In genomic region chr19:45170146-45171106, GRCh38 we compare ENCODE assay signal across 17 cellular contexts. TPM values are rescaled to one million over a fixed set of nuclear protein-coding genes. Genes with fewer than 3 reads are reported as not detected.
DNase-seq lines count a peak whose midpoint lies in the region; ATAC-seq, FAIRE-seq and TF ChIP-seq lines count a peak whose summit lies in the region.
"Had no signal": no experiment of that assay in that cellular context is flagged by ENCODE, and none has a peak within 500 bp of the region (broad histone marks: within the 10 kb centered on the region; RNA-seq: fewer than 3 reads in every experiment).

No MANE protein-coding gene starts in this region.

- no peak overlapping the region for H2AK5ac ChIP-seq in mesenchymal stem cell (ENCODE audit: low read length, severe bottlenecking)

- peak overlapping the region; percentile 41 for H3K9ac ChIP-seq in endothelial cell of umbilical vein (replicated peaks; ENCODE audit: extremely low read depth, insufficient read depth, low read length)
- H3K9ac ChIP-seq in mesenchymal stem cell (ENCODE audit: low read length), result no peak overlapping the region
- H3K9ac ChIP-seq: GM23248 had no signal

- no peak for ATAC-seq in T-helper 17 cell
- ATAC-seq in stimulated activated effector memory CD8-positive, alpha-beta T cell treated with anti-CD3 and anti-CD28 coated beads, Interleukin-12 subunit alpha, Interleukin-12 subunit beta, amount 100 ng/mL, for 72 hours, result no peak
- no peak for ATAC-seq in GM18861 (IDR thresholded peaks at IDR 0.05; ENCODE audit: unreplicated experiment)

- no peak overlapping the region for H2AFZ ChIP-seq in endothelial cell of umbilical vein (ENCODE audit: low read depth, low read length)
- no peak overlapping the region for H2AFZ ChIP-seq in mesenchymal stem cell (ENCODE audit: low read depth, low read length)
- H2AFZ ChIP-seq: GM23248 had no signal

- H3K4me2 ChIP-seq in endothelial cell of umbilical vein (ENCODE audit: insufficient read depth, low read length) (no peak overlapping the region), mesenchymal stem cell (ENCODE audit: low read length, poor library complexity, severe bottlenecking) (no peak overlapping the region)

- POLR2A ChIA-PET in endothelial cell of umbilical vein (lab: Charles Lee), result no interaction called here

- H3K23ac ChIP-seq in mesenchymal stem cell (ENCODE audit: low read length in 2 of 2), result peak overlapping the region in 1 of 2 experiments; percentile 14

- no peak for TF ChIP-seq CTCF in endothelial cell of umbilical vein (IDR thresholded peaks at IDR 0.05; ENCODE audit: extremely low read depth in 1 of 2, insufficient read depth in 1 of 2, low read depth in 1 of 2, low read length in 2 of 2)

- intact Hi-C loops in endothelial cell of umbilical vein (cut with micrococcal nuclease), result loop anchor here (1.0 kb wide), 1 partner anchor 8 kb away; no protein-coding TSS in a partner anchor

- 82% methylated on average over 20 of the region's 21 CpGs for WGBS in mesenchymal stem cell

- H4K91ac ChIP-seq in mesenchymal stem cell (ENCODE audit: low read length), result no peak overlapping the region

- H3K4me1 Mint-ChIP-seq in activated naive CD4-positive, alpha-beta T cell treated with anti-CD3 and anti-CD28 coated beads, Interleukin-2, amount 10 ng/mL, durations not matched to agents 7 days and 5 days, result peaks cover 72% of the 10 kb centered on the region
- peaks cover 21% of the 10 kb centered on the region for H3K4me1 Mint-ChIP-seq in T-helper 17 cell
- peaks cover 45% of the 10 kb centered on the region for H3K4me1 Mint-ChIP-seq in stimulated activated effector memory CD8-positive, alpha-beta T cell treated with anti-CD3 and anti-CD28 coated beads, Interleukin-12 subunit alpha, Interleukin-12 subunit beta, amount 100 ng/mL, for 72 hours

- TSS peak; percentile 25 for BruUV-seq in endothelial cell of umbilical vein (replicated peaks; lab: Mats Ljungman, UMichigan)

- H2BK5ac ChIP-seq in mesenchymal stem cell (ENCODE audit: low read depth, low read length, poor library complexity, severe bottlenecking), result no peak overlapping the region

- H3K79me2 ChIP-seq in endothelial cell of umbilical vein (ENCODE audit: control insufficient read depth, insufficient read depth, low read length), result no peaks in the 10 kb centered on the region

- no peak for FAIRE-seq in endothelial cell of umbilical vein (lab: Jason Lieb, UNC)
- FAIRE-seq: D721Med, GM19239 had no signal

- H3K27ac Mint-ChIP-seq in activated naive CD4-positive, alpha-beta T cell treated with anti-CD3 and anti-CD28 coated beads, Interleukin-2, amount 10 ng/mL, durations not matched to agents 7 days and 5 days, result peak overlapping the region; percentile 97
- H3K27ac Mint-ChIP-seq in T-helper 17 cell, result peak overlapping the region; percentile 99
- peak overlapping the region; percentile 96 for H3K27ac Mint-ChIP-seq in stimulated activated effector memory CD8-positive, alpha-beta T cell treated with anti-CD3 and anti-CD28 coated beads, Interleukin-12 subunit alpha, Interleukin-12 subunit beta, amount 100 ng/mL, for 72 hours

- H3K4me3 Mint-ChIP-seq in activated naive CD4-positive, alpha-beta T cell treated with anti-CD3 and anti-CD28 coated beads, Interleukin-2, amount 10 ng/mL, durations not matched to agents 7 days and 5 days, result peak overlapping the region; percentile 70
- peak overlapping the region; percentile 91 for H3K4me3 Mint-ChIP-seq in T-helper 17 cell
- H3K4me3 Mint-ChIP-seq in stimulated activated effector memory CD8-positive, alpha-beta T cell treated with anti-CD3 and anti-CD28 coated beads, Interleukin-12 subunit alpha, Interleukin-12 subunit beta, amount 100 ng/mL, for 72 hours, result peak overlapping the region; percentile 65
- H3K4me3 Mint-ChIP-seq: neural crest cell had no signal

- no peak overlapping the region for H2BK120ac ChIP-seq in mesenchymal stem cell (ENCODE audit: low read depth, low read length)

- H2BK12ac ChIP-seq in mesenchymal stem cell (ENCODE audit: low read length in 2 of 2), result no peak overlapping the region

- H3K79me1 ChIP-seq in mesenchymal stem cell (replicated peaks; ENCODE audit: low read length, poor library complexity, severe bottlenecking), result peaks cover 11% of the 10 kb centered on the region

- dilution Hi-C loops in endothelial cell of umbilical vein (cut with MboI; ENCODE audit: extremely low pct_ligation_motif_present, low sequenced_read_pairs), result no loop called here

- H3K9me1 ChIP-seq in endothelial cell of umbilical vein (replicated peaks; ENCODE audit: control insufficient read depth, extremely low read depth, insufficient read depth, low read length), result no peaks in the 10 kb centered on the region

- CTCF ChIA-PET in activated naive CD4-positive, alpha-beta T cell treated with anti-CD3 and anti-CD28 coated beads, Interleukin-2, amount 10 ng/mL, durations not matched to agents 7 days and 5 days (lab: Charles Lee), result interaction anchor here (1.1 to 2.0 kb wide), 2 partner anchors 8 to 16 kb away, joined by 6 read pairs; partner anchors contain the start of gene BLOC1S3
- CTCF ChIA-PET in endothelial cell of umbilical vein (lab: Charles Lee), result interaction anchor here (0.8 to 2.1 kb wide), 3 partner anchors 8 to 111 kb away, joined by 3 to 7 read pairs (median 6); no protein-coding TSS in a partner anchor

- no peak overlapping the region for H4K8ac ChIP-seq in mesenchymal stem cell (ENCODE audit: low read length)

- H3K27ac ChIP-seq in endothelial cell of umbilical vein (ENCODE audit: insufficient read depth, low read depth, low read length) (peak overlapping the region; percentile 84), mesenchymal stem cell (ENCODE audit: low read length, poor library complexity, severe bottlenecking) (no peak overlapping the region)
- H3K27ac ChIP-seq: GM23248, WERI-Rb-1 had no signal

- no peaks in the 10 kb centered on the region for H4K20me1 ChIP-seq in endothelial cell of umbilical vein (replicated peaks; ENCODE audit: control insufficient read depth, extremely low read depth, insufficient read depth, low read length)

- H3K18ac ChIP-seq in mesenchymal stem cell (ENCODE audit: low read depth in 1 of 2, low read length in 2 of 2), result no peak overlapping the region

- H3K9me3 ChIP-seq in T-helper 17 cell (ENCODE audit: control insufficient read depth, low read length, poor library complexity, severe bottlenecking) (no peaks in the 10 kb centered on the region), endothelial cell of umbilical vein (replicated peaks; ENCODE audit: control insufficient read depth, insufficient read depth, low read length) (no peaks in the 10 kb centered on the region), mesenchymal stem cell (ENCODE audit: control insufficient read depth, low read length) (no peaks in the 10 kb centered on the region)
- H3K9me3 ChIP-seq: stomach had no signal

- no peak for DNase-seq in activated naive CD4-positive, alpha-beta T cell treated with anti-CD3 and anti-CD28 coated beads, Interleukin-2, amount 10 ng/mL, durations not matched to agents 7 days and 5 days
- DNase-seq in activated naive CD4-positive, alpha-beta T cell (lab: John Stamatoyannopoulos, UW), result no peak
- DNase-seq in T-helper 17 cell (no peak), endothelial cell of umbilical vein (ENCODE audit: low read depth, low spot score) (no peak), mesenchymal stem cell (no peak), NCI-H1092 treated with DMSO at 0.1 percent for 48 hours (lab: John Stamatoyannopoulos, UW) (no peak)
- no peak for DNase-seq in stimulated activated effector memory CD8-positive, alpha-beta T cell treated with anti-CD3 and anti-CD28 coated beads, Interleukin-12 subunit alpha, Interleukin-12 subunit beta, amount 100 ng/mL, for 72 hours (ENCODE audit: low spot score in 2 of 2)
- DNase-seq: GM23248, NCI-H1105, NCI-H226, stomach, WERI-Rb-1 had no signal

- H3K14ac ChIP-seq in mesenchymal stem cell (ENCODE audit: low read length in 2 of 2), result no peak overlapping the region

- no peaks in the 10 kb centered on the region for H3K9me3 Mint-ChIP-seq in activated naive CD4-positive, alpha-beta T cell treated with anti-CD3 and anti-CD28 coated beads, Interleukin-2, amount 10 ng/mL, durations not matched to agents 7 days and 5 days
- H3K9me3 Mint-ChIP-seq in stimulated activated effector memory CD8-positive, alpha-beta T cell treated with anti-CD3 and anti-CD28 coated beads, Interleukin-12 subunit alpha, Interleukin-12 subunit beta, amount 100 ng/mL, for 72 hours, result no peaks in the 10 kb centered on the region
- H3K9me3 Mint-ChIP-seq: neural crest cell had no signal

- peaks cover 3% of the 10 kb centered on the region for H3K27me3 Mint-ChIP-seq in activated naive CD4-positive, alpha-beta T cell treated with anti-CD3 and anti-CD28 coated beads, Interleukin-2, amount 10 ng/mL, durations not matched to agents 7 days and 5 days
- H3K27me3 Mint-ChIP-seq in T-helper 17 cell, result no peaks in the 10 kb centered on the region

- TF ChIP-seq POLR2A in endothelial cell of umbilical vein (IDR thresholded peaks at IDR 0.05; ENCODE audit: low read depth, low read length), result no peak

- H2BK15ac ChIP-seq in mesenchymal stem cell (ENCODE audit: low read depth, poor library complexity, severe bottlenecking), result no peak overlapping the region

- H3K4ac ChIP-seq in mesenchymal stem cell (ENCODE audit: low read depth in 1 of 2, low read length in 2 of 2), result no peak overlapping the region

- H3K27me3 ChIP-seq in endothelial cell of umbilical vein (ENCODE audit: control insufficient read depth in 2 of 2, insufficient read depth in 2 of 2, low read length in 2 of 2) (no peaks in the 10 kb centered on the region), mesenchymal stem cell (ENCODE audit: control insufficient read depth in 1 of 2, insufficient read depth in 1 of 2, low read length in 2 of 2) (no peaks in the 10 kb centered on the region)
- H3K27me3 ChIP-seq: stomach had no signal

- H3K4me1 ChIP-seq in endothelial cell of umbilical vein (ENCODE audit: control insufficient read depth, extremely low read depth, insufficient read depth, low read length) (peaks cover 21% of the 10 kb centered on the region), mesenchymal stem cell (ENCODE audit: control insufficient read depth, insufficient read depth, low read depth, low read length) (peaks cover 16% of the 10 kb centered on the region)

- no peak overlapping the region for H3K4me3 ChIP-seq in endothelial cell of umbilical vein (replicated peaks in 1 of 3; ENCODE audit: insufficient read depth in 1 of 3, low read depth in 1 of 3, low read length in 3 of 3)
- H3K4me3 ChIP-seq in mesenchymal stem cell (ENCODE audit: insufficient read depth in 1 of 2, low read depth in 1 of 2, low read length in 2 of 2), result no peak overlapping the region
- H3K4me3 ChIP-seq: GM23248, lung, stomach had no signal

- H3K36me3 Mint-ChIP-seq in activated naive CD4-positive, alpha-beta T cell treated with anti-CD3 and anti-CD28 coated beads, Interleukin-2, amount 10 ng/mL, durations not matched to agents 7 days and 5 days, result peaks cover 8% of the 10 kb centered on the region
- H3K36me3 Mint-ChIP-seq in T-helper 17 cell (ENCODE audit: low read depth), result peaks cover 2% of the 10 kb centered on the region
- H3K36me3 Mint-ChIP-seq in stimulated activated effector memory CD8-positive, alpha-beta T cell treated with anti-CD3 and anti-CD28 coated beads, Interleukin-12 subunit alpha, Interleukin-12 subunit beta, amount 100 ng/mL, for 72 hours, result no peaks in the 10 kb centered on the region

- no peaks in the 10 kb centered on the region for H3K36me3 ChIP-seq in endothelial cell of umbilical vein (ENCODE audit: control insufficient read depth in 2 of 2, extremely low read depth in 1 of 2, insufficient read depth in 2 of 2, low read length in 2 of 2)
- H3K36me3 ChIP-seq in mesenchymal stem cell (ENCODE audit: control insufficient read depth in 1 of 2, insufficient read depth in 2 of 2, low read depth in 1 of 2, low read length in 2 of 2), result peaks cover 0 to 7% of the 10 kb centered on the region in 2 experiments
- H3K36me3 ChIP-seq: WERI-Rb-1 had no signal

RNA-seq across cellular contexts. Expression of gene TRAPPC6A, which starts 7.6 kb away (rescaled TPM):
- 10 to 100 TPM; 47.5 to 61.2 TPM for total RNA-seq in T-helper 17 cell
- total RNA-seq in endothelial cell of umbilical vein, result 12.6 and 18.1 TPM in 2 replicates
- 45.4 and 46.6 TPM in 2 replicates for polyA plus RNA-seq in endothelial cell of umbilical vein
- 27.9 and 33.7 TPM in 2 replicates for polyA plus RNA-seq in endothelial cell of umbilical vein (2011; cell fraction: cytosol; rRNA removed)
- polyA plus RNA-seq in endothelial cell of umbilical vein (2011; cell fraction: nucleus; rRNA removed), result 10.1 and 11.3 TPM in 2 replicates
- polyA plus RNA-seq in endothelial cell of umbilical vein (2012), result 13.5 and 28.7 TPM in 2 replicates
- polyA minus RNA-seq in endothelial cell of umbilical vein, result 3.4 and 5.6 TPM in 2 replicates
- polyA minus RNA-seq in endothelial cell of umbilical vein (2011; cell fraction: cytosol; rRNA and poly(A)+ RNA removed), result 1.8 TPM
- 0.96 TPM in 2 replicates for polyA minus RNA-seq in endothelial cell of umbilical vein (2011; cell fraction: nucleus; rRNA and poly(A)+ RNA removed)
- 10.9 TPM for polyA plus RNA-seq in mesenchymal stem cell (2013, experiment 1 of 2)
- polyA plus RNA-seq in mesenchymal stem cell (2013, experiment 2 of 2), result 10.7 TPM

RNA-seq across cellular contexts. Expression of gene BLOC1S3, which starts 8.2 kb away (rescaled TPM):
- total RNA-seq in T-helper 17 cell (10 to 100 TPM; 12.9 to 15.2 TPM), endothelial cell of umbilical vein (11.7 and 17.4 TPM in 2 replicates)
- 13.6 and 13.8 TPM in 2 replicates for polyA plus RNA-seq in endothelial cell of umbilical vein
- polyA plus RNA-seq in endothelial cell of umbilical vein (2011; cell fraction: cytosol; rRNA removed), result 5.6 and 6.2 TPM in 2 replicates
- polyA plus RNA-seq in endothelial cell of umbilical vein (2011; cell fraction: nucleus; rRNA removed), result 4.0 and 4.1 TPM in 2 replicates
- polyA plus RNA-seq in endothelial cell of umbilical vein (2012), result 7.0 and 9.0 TPM in 2 replicates
- polyA minus RNA-seq in endothelial cell of umbilical vein, result 12.8 and 14.4 TPM in 2 replicates
- 5.1 TPM for polyA minus RNA-seq in endothelial cell of umbilical vein (2011; cell fraction: cytosol; rRNA and poly(A)+ RNA removed)
- 2.8 and 4.6 TPM in 2 replicates for polyA minus RNA-seq in endothelial cell of umbilical vein (2011; cell fraction: nucleus; rRNA and poly(A)+ RNA removed)
- polyA plus RNA-seq in mesenchymal stem cell (2013, experiment 1 of 2), result 12.5 TPM
- 12.4 TPM for polyA plus RNA-seq in mesenchymal stem cell (2013, experiment 2 of 2)

RNA-seq across cellular contexts. Expression of gene NKPD1, which starts 9.6 kb away (rescaled TPM):
- total RNA-seq in T-helper 17 cell (under 1 TPM; 0.57 to 0.97 TPM), endothelial cell of umbilical vein (not detected in 2 replicates)
- 0.04 and 0.05 TPM in 2 replicates for polyA plus RNA-seq in endothelial cell of umbilical vein
- polyA plus RNA-seq in endothelial cell of umbilical vein (2011; cell fraction: cytosol; rRNA removed), result 0.03 and 0.04 TPM in 2 replicates
- polyA plus RNA-seq in endothelial cell of umbilical vein (2011; cell fraction: nucleus; rRNA removed), result 0.12 and 0.28 TPM in 2 replicates
- polyA plus RNA-seq in endothelial cell of umbilical vein (2012), result 0.07 TPM in 2 replicates
- polyA minus RNA-seq in endothelial cell of umbilical vein, result 0.08 and 0.12 TPM in 2 replicates
- polyA minus RNA-seq in endothelial cell of umbilical vein (2011; cell fraction: cytosol; rRNA and poly(A)+ RNA removed), result not detected
- polyA minus RNA-seq in endothelial cell of umbilical vein (2011; cell fraction: nucleus; rRNA and poly(A)+ RNA removed), result 0.14 and 0.19 TPM in 2 replicates
- 0.01 TPM for polyA plus RNA-seq in mesenchymal stem cell (2013, experiment 1 of 2)
- polyA plus RNA-seq in mesenchymal stem cell (2013, experiment 2 of 2), result 0.01 TPM
- total RNA-seq: stomach had no signal
- polyA plus RNA-seq: GM23248 had no signal
